29 cellular contexts compared by ENCODE assay signal in the genomic region with DNA sequence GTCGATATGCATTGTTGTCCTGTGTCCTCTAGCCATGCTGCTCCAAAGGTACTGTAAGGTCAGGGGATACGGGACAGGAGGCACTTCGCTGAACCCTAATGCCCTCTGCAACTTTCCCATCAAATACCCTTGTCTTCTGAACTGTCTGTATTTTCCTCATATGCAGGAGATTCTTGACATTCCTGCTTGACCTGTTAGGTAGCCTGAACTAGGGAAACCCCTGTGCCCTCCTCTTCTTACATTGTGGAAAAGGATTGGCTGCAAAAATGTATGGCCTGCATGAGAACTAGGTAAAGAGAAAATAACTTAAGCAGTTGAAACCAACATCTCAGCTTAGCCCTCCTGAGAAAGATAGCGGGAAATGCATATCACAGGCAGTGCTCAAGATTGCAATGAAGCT. TPM values are rescaled to one million over a fixed set of nuclear protein-coding genes. Genes with fewer than 3 reads are reported as not detected.
"Had no signal": no experiment of that assay in that cellular context is flagged by ENCODE, and none has a peak within 500 bp of the region (broad histone marks: within the 10 kb centered on the region; RNA-seq: fewer than 3 reads in every experiment).

No MANE protein-coding gene starts in this region.

- H3K4me1 Mint-ChIP-seq: activated CD4-positive, alpha-beta memory T cell treated with anti-CD3 and anti-CD28 coated beads, Interleukin-2, amount 10 ng/mL, durations not matched to agents 7 days and 5 days; activated CD4-positive, alpha-beta T cell treated with anti-CD3 and anti-CD28 coated beads, Interleukin-2, amount 10 ng/mL, durations not matched to agents 7 days and 5 days; activated T-helper 17 cell treated with anti-CD3 and anti-CD28 coated beads, Interleukin-2, amount 50 U/mL, for 72 hours; central memory CD8-positive, alpha-beta T cell had no signal

- H3K4me3 ChIP-seq: coronary artery, esophagus muscularis mucosa, gastrocnemius medialis, heart left ventricle had no signal

- H3K4me3 Mint-ChIP-seq: activated CD4-positive, alpha-beta memory T cell treated with anti-CD3 and anti-CD28 coated beads, Interleukin-2, amount 10 ng/mL, durations not matched to agents 7 days and 5 days; activated CD4-positive, alpha-beta T cell treated with anti-CD3 and anti-CD28 coated beads, Interleukin-2, amount 10 ng/mL, durations not matched to agents 7 days and 5 days; activated naive CD8-positive, alpha-beta T cell; activated T-cell treated with anti-CD3 and anti-CD28 coated beads, Interleukin-2, amount 50 U/mL, for 4 hours; activated T-helper 17 cell treated with anti-CD3 and anti-CD28 coated beads, Interleukin-2, amount 50 U/mL, for 72 hours; central memory CD8-positive, alpha-beta T cell; dendritic cell treated with granulocyte-macrophage colony-stimulating factor and Interleukin-4, amounts not matched to agents 40 ng/mL and 50 ng/mL, for 4 days; effector memory CD8-positive, alpha-beta T cell had no signal

- H3K9me3 Mint-ChIP-seq: activated CD4-positive, alpha-beta memory T cell treated with anti-CD3 and anti-CD28 coated beads, Interleukin-2, amount 10 ng/mL, durations not matched to agents 7 days and 5 days; activated CD4-positive, alpha-beta T cell treated with anti-CD3 and anti-CD28 coated beads, Interleukin-2, amount 10 ng/mL, durations not matched to agents 7 days and 5 days; activated T-cell treated with anti-CD3 and anti-CD28 coated beads, Interleukin-2, amount 50 U/mL, for 4 hours; activated T-helper 17 cell treated with anti-CD3 and anti-CD28 coated beads, Interleukin-2, amount 50 U/mL, for 72 hours; central memory CD8-positive, alpha-beta T cell; dendritic cell treated with granulocyte-macrophage colony-stimulating factor and Interleukin-4, amounts not matched to agents 40 ng/mL and 50 ng/mL, for 4 days; effector memory CD8-positive, alpha-beta T cell had no signal

- ATAC-seq: activated T-cell treated with anti-CD3 and anti-CD28 coated beads, Interleukin-2, amount 50 U/mL, for 4 hours; activated T-helper 17 cell treated with anti-CD3 and anti-CD28 coated beads, Interleukin-2, amount 50 U/mL, for 72 hours; effector memory CD8-positive, alpha-beta T cell; foreskin keratinocyte; gastrocnemius medialis; heart left ventricle had no signal

- H3K27ac Mint-ChIP-seq: activated CD4-positive, alpha-beta memory T cell treated with anti-CD3 and anti-CD28 coated beads, Interleukin-2, amount 10 ng/mL, durations not matched to agents 7 days and 5 days; activated CD4-positive, alpha-beta T cell treated with anti-CD3 and anti-CD28 coated beads, Interleukin-2, amount 10 ng/mL, durations not matched to agents 7 days and 5 days; activated naive CD8-positive, alpha-beta T cell; activated T-helper 17 cell treated with anti-CD3 and anti-CD28 coated beads, Interleukin-2, amount 50 U/mL, for 72 hours; dendritic cell treated with granulocyte-macrophage colony-stimulating factor and Interleukin-4, amounts not matched to agents 40 ng/mL and 50 ng/mL, for 4 days; effector memory CD8-positive, alpha-beta T cell had no signal

- H3K27me3 ChIP-seq: brain microvascular endothelial cell, esophagus muscularis mucosa, foreskin keratinocyte, gastrocnemius medialis had no signal

- H3K36me3 ChIP-seq: brain microvascular endothelial cell, esophagus muscularis mucosa, gastrocnemius medialis had no signal

- H3K36me3 Mint-ChIP-seq: activated naive CD8-positive, alpha-beta T cell had no signal

- H3K4me1 ChIP-seq: esophagus muscularis mucosa, foreskin keratinocyte, gastrocnemius medialis, heart left ventricle had no signal

- H3K27ac ChIP-seq: brain microvascular endothelial cell, coronary artery, esophagus muscularis mucosa, foreskin keratinocyte, gastrocnemius medialis, heart left ventricle had no signal

- DNase-seq: activated CD4-positive, alpha-beta memory T cell treated with anti-CD3 and anti-CD28 coated beads, Interleukin-2, amount 10 ng/mL, durations not matched to agents 7 days and 5 days; activated CD4-positive, alpha-beta T cell treated with anti-CD3 and anti-CD28 coated beads for 1 hour; activated CD4-positive, alpha-beta T cell treated with anti-CD3 and anti-CD28 coated beads for 4 hours; activated CD4-positive, alpha-beta T cell treated with anti-CD3 and anti-CD28 coated beads, Interleukin-2, amount 10 ng/mL, durations not matched to agents 7 days and 5 days; activated CD4-positive, alpha-beta T cell treated with anti-CD3 and anti-CD28 coated beads, Interleukin-2, amount 50 U/mL, for 4 hours; activated CD8-positive, alpha-beta memory T cell treated with anti-CD3 and anti-CD28 coated beads, Interleukin-2, amount 50 U/mL, for 48 hours; activated effector memory CD4-positive, alpha-beta T cell treated with Interleukin-2 at 50 U/mL for 16 hours; activated gamma-delta T cell treated with Interleukin-2 at 50 U/mL for 16 hours; activated naive CD4-positive, alpha-beta T cell treated with anti-CD3 and anti-CD28 coated beads, Interleukin-2, amount 50 U/mL, for 16 hours; activated naive CD4-positive, alpha-beta T cell treated with Interleukin-2 at 50 U/mL for 16 hours; activated T-cell treated with anti-CD3 and anti-CD28 coated beads, Interleukin-2, amount 50 U/mL, for 4 hours; amniotic stem cell; anterior cingulate cortex; brain microvascular endothelial cell; effector CD4-positive, alpha-beta T cell; effector memory CD8-positive, alpha-beta T cell; erythroblast; foreskin keratinocyte; gastrocnemius medialis; glutamatergic neuron; heart left ventricle; T-helper 2 cell had no signal

- H3K27me3 Mint-ChIP-seq: activated T-helper 17 cell treated with anti-CD3 and anti-CD28 coated beads, Interleukin-2, amount 50 U/mL, for 72 hours; dendritic cell treated with granulocyte-macrophage colony-stimulating factor and Interleukin-4, amounts not matched to agents 40 ng/mL and 50 ng/mL, for 4 days; effector memory CD8-positive, alpha-beta T cell had no signal

RNA-seq across cellular contexts. Expression of gene SMIM10, which starts 20.1 kb away (rescaled TPM):
- total RNA-seq: bronchial epithelial cell had no signal
